Comparison of ENCODE assay signal across 24 cellular contexts in the genomic region with DNA sequence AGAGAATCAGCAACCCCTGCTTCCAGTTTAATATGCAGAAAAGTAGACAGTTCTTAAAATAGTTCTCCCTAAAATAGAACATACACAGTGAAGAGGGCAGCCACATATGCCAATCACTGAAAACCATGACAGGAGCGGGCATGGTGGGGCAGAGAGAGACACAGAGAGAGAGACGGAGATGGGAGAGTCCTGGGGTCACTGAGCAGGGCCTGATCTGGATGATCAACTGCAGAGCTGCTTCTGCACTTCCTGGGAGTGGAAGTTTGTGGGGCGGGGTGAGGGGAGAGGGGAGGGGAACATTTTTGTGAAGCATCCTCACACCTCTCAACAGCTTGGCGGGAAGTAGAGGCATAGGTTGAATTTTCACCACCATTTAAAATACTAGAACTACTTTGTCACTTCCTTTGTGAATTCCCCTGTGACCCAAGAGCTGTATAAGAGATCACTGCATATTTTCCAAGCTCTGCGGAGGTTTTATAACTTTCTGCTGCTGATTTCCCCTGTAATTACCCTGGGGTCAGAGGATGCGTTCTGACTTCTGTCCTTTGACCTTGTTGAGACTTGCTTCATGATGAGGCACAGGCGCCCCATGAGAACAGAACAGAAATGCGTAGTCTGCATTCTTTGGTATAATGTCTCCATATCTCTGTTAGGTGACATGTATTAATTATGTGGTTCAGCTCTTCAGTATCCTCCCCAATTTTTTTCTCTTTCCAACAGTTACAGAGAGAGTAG.
A peak's percentile ranks its signal among the peaks of the same experiment; 100 is the strongest.
DNase-seq lines count a peak whose midpoint lies in the region; ATAC-seq and TF ChIP-seq lines count a peak whose summit lies in the region.
"Had no signal": no experiment of that assay in that cellular context is flagged by ENCODE, and none has a peak within 500 bp of the region (broad histone marks: within the 10 kb centered on the region; RNA-seq: fewer than 3 reads in every experiment).

No MANE protein-coding gene starts in this region.

- ATAC-seq in natural killer cell treated with Interleukin-12 subunit alpha and Interleukin-12 subunit beta and Interleukin-15 and Interleukin-18, amount 100 ng/mL, for 72 hours: no peak
- ATAC-seq in natural killer cell (no peak), psoas muscle (no peak)
- ATAC-seq: K562, PC-3, Right ventricle myocardium inferior, SK-N-SH treated with all-trans-retinoic acid at 6 μM for 48 hours had no signal

- TF ChIP-seq CTCF in natural killer cell (IDR thresholded peaks at IDR 0.05) (no peak), endodermal cell (conservative IDR thresholded peaks at IDR 0.05) (no peak), nephron progenitor cell (IDR thresholded peaks at IDR 0.05) (no peak), type B pancreatic cell (conservative IDR thresholded peaks at IDR 0.05) (no peak), tibial nerve (IDR thresholded peaks at IDR 0.05) (no peak), psoas muscle (IDR thresholded peaks at IDR 0.05) (no peak)

- no peak for TF ChIP-seq EP300 in tibial nerve (IDR thresholded peaks at IDR 0.05)

- H3K9ac ChIP-seq in endodermal cell (ENCODE audit: extremely low read depth, low read length, poor library complexity, severe bottlenecking): no peak overlapping the region

- H3K27ac ChIP-seq in endodermal cell (ENCODE audit: low read depth, low read length) (no peak overlapping the region), tibial nerve (no peak overlapping the region), psoas muscle (no peak overlapping the region)
- H3K27ac ChIP-seq: SJCRH30 had no signal

- H3K27me3 Mint-ChIP-seq in natural killer cell treated with Interleukin-12 subunit alpha and Interleukin-12 subunit beta and Interleukin-15 and Interleukin-18, amount 100 ng/mL, for 72 hours: peaks cover 16 to 29% of the 10 kb centered on the region in 2 donors
- H3K27me3 Mint-ChIP-seq in natural killer cell (ENCODE audit: low read depth in 2 of 2) (peaks cover 15 to 24% of the 10 kb centered on the region in 2 donors), endodermal cell (ENCODE audit: insufficient read depth) (peaks cover 6% of the 10 kb centered on the region), nephron progenitor cell (ENCODE audit: low read depth, poor library complexity) (peaks cover 25% of the 10 kb centered on the region), type B pancreatic cell (peaks cover 47% of the 10 kb centered on the region)

- H3K4me3 ChIP-seq in endodermal cell (ENCODE audit: low read length) (no peak overlapping the region), tibial nerve (no peak overlapping the region), psoas muscle (no peak overlapping the region)
- H3K4me3 ChIP-seq: HAP-1, K562, SJCRH30 had no signal

- no peaks in the 10 kb centered on the region for H3K36me3 ChIP-seq in endodermal cell (ENCODE audit: control insufficient read depth, insufficient read depth, low read length)
- no peaks in the 10 kb centered on the region for H3K36me3 ChIP-seq in tibial nerve
- H3K36me3 ChIP-seq in psoas muscle (ENCODE audit: insufficient read depth in 1 of 2, low read depth in 1 of 2): no peaks in the 10 kb centered on the region
- H3K36me3 ChIP-seq: HAP-1, SJCRH30 had no signal

- H3K4me1 ChIP-seq in endodermal cell (ENCODE audit: control insufficient read depth, insufficient read depth, low read length) (no peaks in the 10 kb centered on the region), tibial nerve (no peaks in the 10 kb centered on the region), psoas muscle (no peaks in the 10 kb centered on the region)
- H3K4me1 ChIP-seq: HAP-1, SJCRH30 had no signal

- no peaks in the 10 kb centered on the region for H3K4me1 Mint-ChIP-seq in natural killer cell treated with Interleukin-12 subunit alpha and Interleukin-12 subunit beta and Interleukin-15 and Interleukin-18, amount 100 ng/mL, for 72 hours (ENCODE audit: low read depth in 2 of 2)
- H3K4me1 Mint-ChIP-seq in natural killer cell (no peaks in the 10 kb centered on the region), endodermal cell (no peaks in the 10 kb centered on the region), nephron progenitor cell (peaks cover 31% of the 10 kb centered on the region), type B pancreatic cell (ENCODE audit: unreplicated experiment) (no peaks in the 10 kb centered on the region)
- H3K4me1 Mint-ChIP-seq: CD4-positive, alpha-beta memory T cell had no signal

- no peak overlapping the region for H3K27ac Mint-ChIP-seq in natural killer cell treated with Interleukin-12 subunit alpha and Interleukin-12 subunit beta and Interleukin-15 and Interleukin-18, amount 100 ng/mL, for 72 hours
- H3K27ac Mint-ChIP-seq in natural killer cell: no peak overlapping the region
- H3K27ac Mint-ChIP-seq in endodermal cell: no peak overlapping the region
- H3K27ac Mint-ChIP-seq in nephron progenitor cell: peak overlapping the region; percentile 37
- H3K27ac Mint-ChIP-seq in type B pancreatic cell: no peak overlapping the region
- H3K27ac Mint-ChIP-seq: CD4-positive, alpha-beta memory T cell had no signal

- no peaks in the 10 kb centered on the region for H3K36me3 Mint-ChIP-seq in natural killer cell treated with Interleukin-12 subunit alpha and Interleukin-12 subunit beta and Interleukin-15 and Interleukin-18, amount 100 ng/mL, for 72 hours
- no peaks in the 10 kb centered on the region for H3K36me3 Mint-ChIP-seq in natural killer cell
- H3K36me3 Mint-ChIP-seq in endodermal cell (ENCODE audit: low read depth): no peaks in the 10 kb centered on the region
- H3K36me3 Mint-ChIP-seq in nephron progenitor cell (ENCODE audit: low read depth): no peaks in the 10 kb centered on the region
- no peaks in the 10 kb centered on the region for H3K36me3 Mint-ChIP-seq in type B pancreatic cell
- H3K36me3 Mint-ChIP-seq: CD4-positive, alpha-beta memory T cell had no signal

- H3K27me3 ChIP-seq in endodermal cell (ENCODE audit: control insufficient read depth, insufficient read depth, low read length, poor library complexity, severe bottlenecking): no peaks in the 10 kb centered on the region
- no peaks in the 10 kb centered on the region for H3K27me3 ChIP-seq in tibial nerve
- peaks cover 0 to 7% (median 4%) of the 10 kb centered on the region in 3 donors for H3K27me3 ChIP-seq in psoas muscle (ENCODE audit: insufficient read depth in 3 of 3, low read length in 2 of 3)

- no peaks in the 10 kb centered on the region for H3K9me3 Mint-ChIP-seq in natural killer cell treated with Interleukin-12 subunit alpha and Interleukin-12 subunit beta and Interleukin-15 and Interleukin-18, amount 100 ng/mL, for 72 hours
- H3K9me3 Mint-ChIP-seq in natural killer cell (peaks cover 0 to 2% of the 10 kb centered on the region in 2 donors), endodermal cell (no peaks in the 10 kb centered on the region), nephron progenitor cell (peaks cover 9% of the 10 kb centered on the region), type B pancreatic cell (no peaks in the 10 kb centered on the region)

- intact Hi-C loops in natural killer cell (cut with micrococcal nuclease) (no loop called here), psoas muscle (cut with DNase I) (no loop called here)

- H3K9me3 ChIP-seq in endodermal cell (ENCODE audit: control insufficient read depth, low read length) (no peaks in the 10 kb centered on the region), tibial nerve (peaks cover 0 to 24% (median 0%) of the 10 kb centered on the region in 4 donors), psoas muscle (no peaks in the 10 kb centered on the region)
- H3K9me3 ChIP-seq: HAP-1, SJCRH30 had no signal

- H3K4me3 Mint-ChIP-seq in natural killer cell treated with Interleukin-12 subunit alpha and Interleukin-12 subunit beta and Interleukin-15 and Interleukin-18, amount 100 ng/mL, for 72 hours: no peak overlapping the region
- H3K4me3 Mint-ChIP-seq in natural killer cell (no peak overlapping the region), endodermal cell (no peak overlapping the region), nephron progenitor cell (no peak overlapping the region), type B pancreatic cell (no peak overlapping the region)
- H3K4me3 Mint-ChIP-seq: CD4-positive, alpha-beta memory T cell had no signal

- 73 to 77% methylated on average over 5 to 7 of the region's 8 CpGs for WGBS in endodermal cell (ENCODE audit: insufficient coverage in 1 of 2, insufficient read length in 1 of 2), 2 experiments
- 30 to 47% methylated on average over 8 of the region's 8 CpGs for WGBS in tibial nerve, 2 donors
- 58 to 60% (median 59%) methylated on average over 8 of the region's 8 CpGs for WGBS in psoas muscle, 3 donors

- TF ChIP-seq POLR2A in tibial nerve (IDR thresholded peaks at IDR 0.05): no peak

- peak; percentile 55 for DNase-seq in natural killer cell treated with Interleukin-12 subunit alpha and Interleukin-12 subunit beta and Interleukin-15 and Interleukin-18, amount 100 ng/mL, for 72 hours (ENCODE audit: low spot score)
- DNase-seq in natural killer cell: no peak
- peak; percentile 7 for DNase-seq in endodermal cell
- DNase-seq in nephron progenitor cell: no peak
- DNase-seq in type B pancreatic cell (ENCODE audit: extremely low spot score, unreplicated experiment): peak; percentile 25
- no peak for DNase-seq in tibial nerve (ENCODE audit: low spot score in 2 of 2)
- no peak for DNase-seq in psoas muscle
- no peak for DNase-seq in CD1c-positive myeloid dendritic cell (ENCODE audit: extremely low spot score)
- DNase-seq: CD4-positive, alpha-beta memory T cell; COR-L47; DMS 273 treated with DMSO at 0.1 percent for 48 hours; DMS79 treated with DMSO at 0.1 percent for 48 hours; NCI-H1105 treated with DMSO at 0.1 percent for 48 hours; NCI-H146; NCI-H1930; NCI-H446; NCI-H524 treated with DMSO at 0.1 percent for 48 hours; NCI-H774; PC-3; SJCRH30 had no signal

Comparison
In these comparisons a context has a peak if more than half of its experiments do, and no peak if none do; other contexts are left out.
1. DNase-seq: peak in natural killer cell treated with Interleukin-12 subunit alpha and Interleukin-12 subunit beta and Interleukin-15 and Interleukin-18, amount 100 ng/mL, for 72 hours (single experiment), endodermal cell (single experiment) and type B pancreatic cell (single experiment); none in natural killer cell (single experiment), nephron progenitor cell (single experiment), tibial nerve (0 of 2), psoas muscle (0 of 2) and CD1c-positive myeloid dendritic cell (single experiment).